Comparison of ENCODE assay signal across 10 cellular contexts in genomic region chr19:17311455-17312248, GRCh38. TPM values are rescaled to one million over a fixed set of nuclear protein-coding genes. Genes with fewer than 3 reads are reported as not detected.
DNase-seq lines count a peak whose midpoint lies in the region; ATAC-seq and TF ChIP-seq lines count a peak whose summit lies in the region.
"Had no signal": no experiment of that assay in that cellular context is flagged by ENCODE, and none has a peak within 500 bp of the region (broad histone marks: within the 10 kb centered on the region; RNA-seq: fewer than 3 reads in every experiment).

No MANE protein-coding gene starts in this region.

- no peak for ATAC-seq in activated CD4-positive, alpha-beta T cell treated with anti-CD3 and anti-CD28 coated beads for 36 hours

- H3K27ac ChIP-seq in RWPE1 (peak overlapping the region; percentile 98), osteoblast (ENCODE audit: low read depth, low read length) (peak overlapping the region; percentile 82)
- H3K27ac ChIP-seq: BLaER1 had no signal

- POLR2A ChIA-PET in activated CD4-positive, alpha-beta T cell treated with anti-CD3 and anti-CD28 coated beads for 36 hours (lab: Charles Lee), result no interaction called here
- POLR2A ChIA-PET in RWPE1 (lab: Yijun Ruan, JAX; ENCODE audit: low non-redundant PET) (no interaction called here), HEK293T (lab: Yijun Ruan, JAX) (interaction anchor here (1.1 to 1.5 kb wide), 2 partner anchors 10 to 19 kb away, joined by 4 to 5 read pairs; no protein-coding TSS in a partner anchor)

- peaks cover 63% of the 10 kb centered on the region for H3K79me2 ChIP-seq in osteoblast (ENCODE audit: insufficient read depth, low read length)

- TF ChIP-seq CTCF in RWPE1 (conservative IDR thresholded peaks at IDR 0.05; ENCODE audit: low read depth) (no peak), epithelial cell of esophagus (IDR thresholded peaks at IDR 0.05; ENCODE audit: insufficient read depth, low read depth, low read length, missing control alignments) (no peak), osteoblast (IDR thresholded peaks at IDR 0.05; ENCODE audit: extremely low read depth, low read depth, low read length) (no peak)

- CTCF ChIA-PET in activated CD4-positive, alpha-beta T cell treated with anti-CD3 and anti-CD28 coated beads for 36 hours (lab: Charles Lee), result interaction anchor here (0.7 to 0.8 kb wide), 3 partner anchors 18 to 300 kb away, joined by 3 to 4 read pairs (median 3); no protein-coding TSS in a partner anchor
- CTCF ChIA-PET in RWPE1 (lab: Yijun Ruan, JAX) (no interaction called here), HEK293T (lab: Yijun Ruan, JAX) (no interaction called here)

- peaks cover 32% of the 10 kb centered on the region for H3K36me3 ChIP-seq in osteoblast (ENCODE audit: insufficient read depth, low read length)

- no peaks in the 10 kb centered on the region for H3K27me3 Mint-ChIP-seq in activated CD4-positive, alpha-beta T cell treated with anti-CD3 and anti-CD28 coated beads for 36 hours

- peaks cover 32% of the 10 kb centered on the region for H3K4me1 Mint-ChIP-seq in activated CD4-positive, alpha-beta T cell treated with anti-CD3 and anti-CD28 coated beads for 36 hours

- H4K20me1 ChIP-seq in osteoblast (ENCODE audit: insufficient read depth, low read length), result peaks cover 36% of the 10 kb centered on the region

- H3K9me3 Mint-ChIP-seq in activated CD4-positive, alpha-beta T cell treated with anti-CD3 and anti-CD28 coated beads for 36 hours (ENCODE audit: low read depth), result no peaks in the 10 kb centered on the region

- H3K4me1 ChIP-seq in osteoblast (ENCODE audit: insufficient read depth, low read length), result peaks cover 25% of the 10 kb centered on the region

- no peak overlapping the region for H3K4me3 ChIP-seq in epithelial cell of esophagus (ENCODE audit: low read length)
- peak overlapping the region; percentile 23 for H3K4me3 ChIP-seq in osteoblast (ENCODE audit: insufficient read depth, low read length)

- no peak overlapping the region for H3K27ac Mint-ChIP-seq in activated CD4-positive, alpha-beta T cell treated with anti-CD3 and anti-CD28 coated beads for 36 hours

- intact Hi-C loops in activated CD4-positive, alpha-beta T cell treated with anti-CD3 and anti-CD28 coated beads for 36 hours (cut with DNase I, micrococcal nuclease), result no loop called here

- no peak for DNase-seq in activated CD4-positive, alpha-beta T cell treated with anti-CD3 and anti-CD28 coated beads for 36 hours
- no peak for DNase-seq in activated CD4-positive, alpha-beta T cell treated with anti-CD3 and anti-CD28 coated beads, Interleukin-2, amount 50 U/mL, for 1 hour
- peak; percentile 59 for DNase-seq in RWPE1 (ENCODE audit: low spot score)
- DNase-seq in epithelial cell of esophagus (ENCODE audit: low read depth), result peak; percentile 77
- peak; percentile 96 for DNase-seq in osteoblast (ENCODE audit: insufficient read length, low spot score, missing footprints)
- DNase-seq in NCI-H510A treated with DMSO at 0.1 percent for 48 hours (lab: John Stamatoyannopoulos, UW), result no peak
- no peak for DNase-seq in activated CD4-positive, CD25-positive, alpha-beta regulatory T cell (lab: John Stamatoyannopoulos, UW)
- DNase-seq in HEK293T (ENCODE audit: extremely low spot score), result no peak
- DNase-seq: NCI-H446 treated with DMSO at 0.1 percent for 48 hours had no signal

- no peaks in the 10 kb centered on the region for H3K9me3 ChIP-seq in osteoblast (ENCODE audit: low read depth, low read length)
- H3K9me3 ChIP-seq: BLaER1 had no signal

- H3K4me2 ChIP-seq in osteoblast (ENCODE audit: insufficient read depth, low read length), result peak overlapping the region; percentile 63

- peaks cover 22% of the 10 kb centered on the region for H3K36me3 Mint-ChIP-seq in activated CD4-positive, alpha-beta T cell treated with anti-CD3 and anti-CD28 coated beads for 36 hours (ENCODE audit: low read depth)

- peak overlapping the region; percentile 32 for H3K4me3 Mint-ChIP-seq in activated CD4-positive, alpha-beta T cell treated with anti-CD3 and anti-CD28 coated beads for 36 hours

- no peaks in the 10 kb centered on the region for H3K27me3 ChIP-seq in osteoblast (ENCODE audit: insufficient read depth, low read length)
- H3K27me3 ChIP-seq: BLaER1 had no signal

- no peak overlapping the region for H2AFZ ChIP-seq in osteoblast (ENCODE audit: low read length)

TF ChIP-seq in HEK293T, 16 proteins besides CTCF, POLR2A, EP300 and RAD21:
- TF ChIP-seq SUZ12 (IDR thresholded peaks at IDR 0.05) (no peak), TARDBP (IDR thresholded peaks at IDR 0.05) (no peak), BHLHE40 (IDR thresholded peaks at IDR 0.05; ENCODE audit: borderline replicate concordance) (no peak), SP1 (IDR thresholded peaks at IDR 0.05) (no peak), PKNOX1 (IDR thresholded peaks at IDR 0.05) (no peak)
TF ChIP-seq in HEK293T: peak in this region for 0.

RNA-seq across cellular contexts. Expression of gene DDA1, which starts 2.3 kb away (rescaled TPM):
- 10 to 100 TPM; 26.2 to 39.6 TPM for total RNA-seq in activated CD4-positive, alpha-beta T cell treated with anti-CD3 and anti-CD28 coated beads for 36 hours
- total RNA-seq in osteoblast, result 8.5 and 11.6 TPM in 2 replicates

RNA-seq across cellular contexts. Expression of gene MRPL34, which starts 6.0 kb away (rescaled TPM):
- 10 to 100 TPM; 72.0 to 88.6 TPM for total RNA-seq in activated CD4-positive, alpha-beta T cell treated with anti-CD3 and anti-CD28 coated beads for 36 hours
- total RNA-seq in osteoblast, result 21.8 and 40.5 TPM in 2 replicates

RNA-seq across cellular contexts. Expression of gene ABHD8, which starts 8.4 kb away (rescaled TPM):
- 1 to 10 TPM; 6.1 to 8.0 TPM for total RNA-seq in activated CD4-positive, alpha-beta T cell treated with anti-CD3 and anti-CD28 coated beads for 36 hours
- 12.7 and 14.8 TPM in 2 replicates for total RNA-seq in osteoblast

RNA-seq across cellular contexts. Expression of gene ANO8, which starts 23.0 kb away (rescaled TPM):
- total RNA-seq in activated CD4-positive, alpha-beta T cell treated with anti-CD3 and anti-CD28 coated beads for 36 hours, result 1 to 10 TPM; 4.2 to 4.8 TPM
- 5.1 and 7.4 TPM in 2 replicates for total RNA-seq in osteoblast

RNA-seq across cellular contexts. Expression of gene GTPBP3, which starts 25.7 kb away (rescaled TPM):
- 10 to 100 TPM; 37.3 to 39.8 TPM for total RNA-seq in activated CD4-positive, alpha-beta T cell treated with anti-CD3 and anti-CD28 coated beads for 36 hours
- 10.9 and 14.7 TPM in 2 replicates for total RNA-seq in osteoblast

Comparison
In these comparisons a context has a peak if more than half of its experiments do, and no peak if none do; other contexts are left out.
1. DNase-seq: peak in RWPE1 (single experiment), epithelial cell of esophagus (single experiment) and osteoblast (single experiment); none in activated CD4-positive, alpha-beta T cell treated with anti-CD3 and anti-CD28 coated beads for 36 hours (single experiment), activated CD4-positive, alpha-beta T cell treated with anti-CD3 and anti-CD28 coated beads, Interleukin-2, amount 50 U/mL, for 1 hour (single experiment), NCI-H510A treated with DMSO at 0.1 percent for 48 hours (single experiment), activated CD4-positive, CD25-positive, alpha-beta regulatory T cell (0 of 4) and HEK293T (single experiment).